Comparison of ENCODE assay signal across 29 cellular contexts in genomic region chr6:128768187-128768586, GRCh38.
"Had no signal": no experiment of that assay in that cellular context is flagged by ENCODE, and none has a peak within 500 bp of the region (broad histone marks: within the 10 kb centered on the region; RNA-seq: fewer than 3 reads in every experiment).

No MANE protein-coding gene starts in this region.

- H3K4me3 Mint-ChIP-seq: naive thymus-derived CD8-positive, alpha-beta T cell; natural killer cell treated with Interleukin-12 subunit alpha and Interleukin-12 subunit beta and Interleukin-15 and Interleukin-18, amount 100 ng/mL, for 72 hours; nephron progenitor cell; neural crest cell; stimulated activated memory B cell treated with anti-CD40 and anti-IgM and Interleukin-4, amounts not matched to agents 10 μg/mL and 1 μg/mL and 100 μg/mL, for 72 hours; stimulated activated naive CD8-positive, alpha-beta T cell treated with anti-CD3 and anti-CD28 coated beads, Interleukin-15, amount 100 ng/mL, for 72 hours; type B pancreatic cell had no signal

- H3K79me2 ChIP-seq: parathyroid adenoma had no signal

- H3K9ac ChIP-seq: parathyroid adenoma had no signal

- H3K27ac ChIP-seq: ovary, parathyroid adenoma, psoas muscle, right lobe of liver, sigmoid colon, suprapubic skin, testis, tibial artery, transverse colon, upper lobe of right lung, uterus had no signal

- H3K27me3 Mint-ChIP-seq: progenitor cell of endocrine pancreas; stimulated activated memory B cell treated with anti-CD40 and anti-IgM and Interleukin-4, amounts not matched to agents 10 μg/mL and 1 μg/mL and 100 μg/mL, for 72 hours had no signal

- DNase-seq: naive thymus-derived CD8-positive, alpha-beta T cell; nephron progenitor cell; occipital lobe; ovary; psoas muscle; right cardiac atrium; right lobe of liver; sigmoid colon; small intestine; stimulated activated CD4-positive, alpha-beta T cell treated with anti-CD3 and anti-CD28 coated beads, Interleukin-15, amount 100 ng/mL, for 24 hours; stimulated activated CD4-positive, alpha-beta T cell treated with anti-CD3 and anti-CD28 coated beads, Interleukin-2, amount 100 ng/mL, for 24 hours; stimulated activated CD4-positive, alpha-beta T cell treated with anti-CD3 and anti-CD28 coated beads, Interleukin-2, amount 100 ng/mL, for 48 hours; stimulated activated CD4-positive, alpha-beta T cell treated with anti-CD3 and anti-CD28 coated beads, Interleukin-4, amount 100 ng/mL, for 24 hours; stimulated activated naive CD4-positive, alpha-beta T cell; stimulated activated naive CD8-positive, alpha-beta T cell treated with anti-CD3 and anti-CD28 coated beads, Interleukin-15, amount 100 ng/mL, for 72 hours; stimulated activated naive CD8-positive, alpha-beta T cell treated with anti-CD3 and anti-CD28 coated beads, Interleukin-15, Interleukin-2, amounts not matched to agents 100 U/mL and 50 U/mL, for 24 hours; substantia nigra; testis; tibial artery; transverse colon; upper lobe of right lung; uterus had no signal

- H3K4me1 ChIP-seq: parathyroid adenoma, psoas muscle, right lobe of liver, sigmoid colon, suprapubic skin, testis, tibial artery, transverse colon, upper lobe of right lung, uterus had no signal

- H3K36me3 Mint-ChIP-seq: natural killer cell treated with Interleukin-12 subunit alpha and Interleukin-12 subunit beta and Interleukin-15 and Interleukin-18, amount 100 ng/mL, for 72 hours; stimulated activated memory B cell treated with anti-CD40 and anti-IgM and Interleukin-4, amounts not matched to agents 10 μg/mL and 1 μg/mL and 100 μg/mL, for 72 hours; type B pancreatic cell had no signal

- H3K4me1 Mint-ChIP-seq: naive thymus-derived CD8-positive, alpha-beta T cell; nephron progenitor cell; neural crest cell; stimulated activated memory B cell treated with anti-CD40 and anti-IgM and Interleukin-4, amounts not matched to agents 10 μg/mL and 1 μg/mL and 100 μg/mL, for 72 hours; stimulated activated naive CD8-positive, alpha-beta T cell treated with anti-CD3 and anti-CD28 coated beads, Interleukin-15, amount 100 ng/mL, for 72 hours had no signal

- H3K4me3 ChIP-seq: ovary, psoas muscle, right lobe of liver, sigmoid colon, suprapubic skin, testis, tibial artery, transverse colon, upper lobe of right lung, uterus had no signal

- H3K36me3 ChIP-seq: ovary, right lobe of liver, sigmoid colon, suprapubic skin, tibial artery, transverse colon, upper lobe of right lung, uterus had no signal

- H3K9me3 ChIP-seq: ovary, psoas muscle, right lobe of liver, sigmoid colon, suprapubic skin, testis, uterus had no signal

- H3K27me3 ChIP-seq: ovary, right lobe of liver, sigmoid colon, suprapubic skin, testis, tibial artery, transverse colon, upper lobe of right lung, uterus had no signal

- ATAC-seq: naive thymus-derived CD8-positive, alpha-beta T cell; psoas muscle; right cardiac atrium; right lobe of liver; stimulated activated memory B cell treated with anti-CD40 and anti-IgM and Interleukin-4, amounts not matched to agents 10 μg/mL and 1 μg/mL and 100 μg/mL, for 72 hours; stimulated activated naive CD8-positive, alpha-beta T cell treated with anti-CD3 and anti-CD28 coated beads, Interleukin-15, amount 100 ng/mL, for 72 hours; stimulated activated naive CD8-positive, alpha-beta T cell treated with anti-CD3 and anti-CD28 coated beads, Interleukin-15, Interleukin-2, amounts not matched to agents 100 U/mL and 50 U/mL, for 24 hours; upper lobe of right lung had no signal

- H3K27ac Mint-ChIP-seq: naive thymus-derived CD8-positive, alpha-beta T cell; natural killer cell treated with Interleukin-12 subunit alpha and Interleukin-12 subunit beta and Interleukin-15 and Interleukin-18, amount 100 ng/mL, for 72 hours; nephron progenitor cell; progenitor cell of endocrine pancreas; stimulated activated memory B cell treated with anti-CD40 and anti-IgM and Interleukin-4, amounts not matched to agents 10 μg/mL and 1 μg/mL and 100 μg/mL, for 72 hours; stimulated activated naive CD8-positive, alpha-beta T cell treated with anti-CD3 and anti-CD28 coated beads, Interleukin-15, amount 100 ng/mL, for 72 hours; type B pancreatic cell had no signal
